Comparison of ENCODE assay signal across 9 cellular contexts in the genomic region with DNA sequence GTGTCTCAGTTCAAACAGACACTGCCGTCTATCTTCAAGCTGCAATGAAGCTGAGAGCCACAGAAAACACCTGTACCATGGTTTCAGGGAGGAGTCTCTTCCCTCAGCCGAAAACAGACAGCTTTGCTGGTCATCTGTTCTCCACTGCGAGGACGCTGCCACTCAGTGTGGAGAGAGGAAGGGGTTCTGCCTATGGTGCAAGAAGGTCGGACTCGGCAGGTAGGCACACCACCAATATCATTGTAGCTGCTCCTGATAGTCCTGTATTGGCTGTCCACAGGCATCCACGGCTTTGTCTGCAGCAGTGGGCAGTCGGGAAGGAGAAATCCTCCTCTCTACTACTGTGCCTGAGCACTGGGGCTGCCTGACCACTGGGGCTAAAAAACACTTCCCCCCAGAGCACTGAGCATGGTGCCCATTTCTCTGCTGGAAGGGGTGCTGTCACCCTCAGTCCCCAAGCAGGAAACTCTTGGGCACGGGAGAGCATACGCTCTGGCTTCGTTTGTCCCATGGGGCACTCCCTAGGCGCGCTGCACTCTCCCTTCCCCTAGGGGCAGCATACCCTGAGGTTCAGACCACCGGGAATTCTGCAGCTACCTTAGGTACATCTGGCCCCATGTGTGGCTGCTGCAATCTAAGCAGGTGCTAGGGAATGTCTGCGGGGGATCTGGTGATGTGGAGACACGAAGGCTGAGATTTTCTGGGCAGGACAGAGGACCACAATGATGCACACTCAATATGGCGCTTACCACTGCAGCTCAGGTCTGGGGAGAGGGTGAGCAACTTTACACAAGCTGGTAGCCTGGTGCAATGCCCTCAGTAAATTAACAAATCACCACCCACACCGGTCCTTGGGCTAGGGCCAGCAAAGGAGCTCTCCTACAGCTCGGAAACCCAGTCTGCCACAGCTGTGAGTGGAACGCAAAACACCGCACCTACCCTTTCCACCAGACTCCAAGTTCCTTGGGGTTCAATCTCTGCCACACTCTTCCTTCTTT.
DNase-seq lines count a peak whose midpoint lies in the region; FAIRE-seq and TF ChIP-seq lines count a peak whose summit lies in the region.
"Had no signal": no experiment of that assay in that cellular context is flagged by ENCODE, and none has a peak within 500 bp of the region (broad histone marks: within the 10 kb centered on the region; RNA-seq: fewer than 3 reads in every experiment).

No MANE protein-coding gene starts in this region.

- no peaks in the 10 kb centered on the region for H3K79me2 ChIP-seq in trophoblast cell (ENCODE audit: control insufficient read depth, insufficient read depth, low read length, poor library complexity)

- no peak overlapping the region for H3K23ac ChIP-seq in trophoblast cell (ENCODE audit: low read length)

- H2AK5ac ChIP-seq in trophoblast cell (ENCODE audit: low read length): no peak overlapping the region

- H3K9ac ChIP-seq in trophoblast cell (ENCODE audit: low read length): no peak overlapping the region

- H3K9me3 ChIP-seq in ectodermal cell (ENCODE audit: control insufficient read depth, low read length): no peaks in the 10 kb centered on the region
- peaks cover 5% of the 10 kb centered on the region for H3K9me3 ChIP-seq in trophoblast cell (ENCODE audit: insufficient read depth, low read depth, low read length)

- H3K36me3 Mint-ChIP-seq in T-helper 1 cell treated with Interleukin-12 subunit alpha and Interleukin-12 subunit beta and Interleukin-4 antibody, amounts not matched to agents 30 μg/mL and 1 μg/mL, for 36 hours (ENCODE audit: low read depth): no peaks in the 10 kb centered on the region
- H3K36me3 Mint-ChIP-seq in HFFc6 (ENCODE audit: low read depth): no peaks in the 10 kb centered on the region
- H3K36me3 Mint-ChIP-seq: activated naive CD4-positive, alpha-beta T cell treated with anti-CD3 and anti-CD28 coated beads, Interleukin-2, amount 50 U/mL, for 24 hours had no signal

- FAIRE-seq in GM19239 (lab: Jason Lieb, UNC): no peak

- H3K4me1 ChIP-seq in ectodermal cell (ENCODE audit: control insufficient read depth, insufficient read depth, low read length) (no peaks in the 10 kb centered on the region), trophoblast cell (ENCODE audit: control insufficient read depth in 1 of 2, insufficient read depth in 2 of 2, low read length in 2 of 2) (no peaks in the 10 kb centered on the region)

- H3K4me3 Mint-ChIP-seq in T-helper 1 cell treated with Interleukin-12 subunit alpha and Interleukin-12 subunit beta and Interleukin-4 antibody, amounts not matched to agents 30 μg/mL and 1 μg/mL, for 36 hours: peak overlapping the region; percentile 49
- no peak overlapping the region for H3K4me3 Mint-ChIP-seq in HFFc6
- H3K4me3 Mint-ChIP-seq: activated naive CD4-positive, alpha-beta T cell treated with anti-CD3 and anti-CD28 coated beads, Interleukin-2, amount 50 U/mL, for 24 hours had no signal

- H3K18ac ChIP-seq in trophoblast cell (ENCODE audit: low read length): no peak overlapping the region

- H3K27ac ChIP-seq in ectodermal cell (ENCODE audit: insufficient read depth, low read depth, low read length, poor library complexity, severe bottlenecking) (no peak overlapping the region), trophoblast cell (ENCODE audit: low read depth, low read length) (no peak overlapping the region)

- H3K79me1 ChIP-seq in trophoblast cell (ENCODE audit: low read length): no peaks in the 10 kb centered on the region

- TF ChIP-seq CTCF in HFFc6 (IDR thresholded peaks at IDR 0.05): 0 out of 2 replicates have a peak, but pooled peaks have one; percentile 25

- 88 to 89% methylated on average over 21 of the region's 21 CpGs for WGBS in ectodermal cell, 2 experiments
- no CpG with 5 or more reads among the region's 21 CpGs for WGBS in trophoblast cell (ENCODE audit: extremely low coverage, insufficient coverage, insufficient read length)

- no peak overlapping the region for H4K91ac ChIP-seq in trophoblast cell (ENCODE audit: low read depth, low read length)

- H3K4me2 ChIP-seq in trophoblast cell (ENCODE audit: low read length): peak overlapping the region; percentile 48

- no peak overlapping the region for H4K12ac ChIP-seq in trophoblast cell (ENCODE audit: low read depth, low read length)

- no peak overlapping the region for H2BK12ac ChIP-seq in trophoblast cell (ENCODE audit: low read length)

- H3K4ac ChIP-seq in trophoblast cell (ENCODE audit: low read depth, low read length): no peak overlapping the region

- no peaks in the 10 kb centered on the region for H3K27me3 ChIP-seq in ectodermal cell (ENCODE audit: control insufficient read depth, insufficient read depth, low read length, poor library complexity, severe bottlenecking)
- H3K27me3 ChIP-seq in trophoblast cell (ENCODE audit: insufficient read depth, low read length): no peaks in the 10 kb centered on the region

- no peak overlapping the region for H2BK5ac ChIP-seq in trophoblast cell (ENCODE audit: low read depth, low read length, poor library complexity)

- peak overlapping the region; percentile 34 for H4K8ac ChIP-seq in trophoblast cell (ENCODE audit: low read depth, low read length)

- no peaks in the 10 kb centered on the region for H3K27me3 Mint-ChIP-seq in T-helper 1 cell treated with Interleukin-12 subunit alpha and Interleukin-12 subunit beta and Interleukin-4 antibody, amounts not matched to agents 30 μg/mL and 1 μg/mL, for 36 hours (ENCODE audit: low read depth)
- H3K27me3 Mint-ChIP-seq in HFFc6 (ENCODE audit: insufficient read depth): no peaks in the 10 kb centered on the region; the same call in 1 of the 2 replicates

- H3K4me3 ChIP-seq in ectodermal cell (ENCODE audit: insufficient read depth, low read depth, low read length): peak overlapping the region; percentile 21
- H3K4me3 ChIP-seq in trophoblast cell (ENCODE audit: low read depth, low read length): peak overlapping the region; percentile 72

- H2AFZ ChIP-seq in trophoblast cell (ENCODE audit: insufficient read depth, low read length, poor library complexity): no peak overlapping the region

- H3K14ac ChIP-seq in trophoblast cell (ENCODE audit: low read length): no peak overlapping the region

- no peaks in the 10 kb centered on the region for H3K36me3 ChIP-seq in ectodermal cell (ENCODE audit: control insufficient read depth, insufficient read depth, low read length)
- H3K36me3 ChIP-seq in trophoblast cell (ENCODE audit: control insufficient read depth in 1 of 2, insufficient read depth in 2 of 2, low read length in 2 of 2): no peaks in the 10 kb centered on the region

- no peaks in the 10 kb centered on the region for H3K4me1 Mint-ChIP-seq in T-helper 1 cell treated with Interleukin-12 subunit alpha and Interleukin-12 subunit beta and Interleukin-4 antibody, amounts not matched to agents 30 μg/mL and 1 μg/mL, for 36 hours (ENCODE audit: low read depth)
- peaks cover 8% of the 10 kb centered on the region; the same call in 1 of the 2 replicates for H3K4me1 Mint-ChIP-seq in HFFc6 (ENCODE audit: low read depth)

- no peak overlapping the region for H2BK120ac ChIP-seq in trophoblast cell (ENCODE audit: insufficient read depth, low read length, poor library complexity)

- DNase-seq in T-helper 1 cell (no peak), HFFc6 (no peak), NCI-H510A (lab: John Stamatoyannopoulos, UW) (peak; percentile 7), trophoblast cell (peak in 1 of 2 donors; percentile 7), GM19239 (ENCODE audit: insufficient read length, low spot score) (no peak)
- DNase-seq in effector CD8-positive, alpha-beta T cell (lab: John Stamatoyannopoulos, UW): no peak

- H3K9me3 Mint-ChIP-seq in T-helper 1 cell treated with Interleukin-12 subunit alpha and Interleukin-12 subunit beta and Interleukin-4 antibody, amounts not matched to agents 30 μg/mL and 1 μg/mL, for 36 hours: no peaks in the 10 kb centered on the region
- no peaks in the 10 kb centered on the region for H3K9me3 Mint-ChIP-seq in HFFc6
- H3K9me3 Mint-ChIP-seq: activated naive CD4-positive, alpha-beta T cell treated with anti-CD3 and anti-CD28 coated beads, Interleukin-2, amount 50 U/mL, for 24 hours had no signal

- H3K27ac Mint-ChIP-seq in T-helper 1 cell treated with Interleukin-12 subunit alpha and Interleukin-12 subunit beta and Interleukin-4 antibody, amounts not matched to agents 30 μg/mL and 1 μg/mL, for 36 hours: no peak overlapping the region
- H3K27ac Mint-ChIP-seq in HFFc6: no peak overlapping the region
